In genomic region chr19:38792250-38793111, GRCh38 we compare ENCODE assay signal across 9 cellular contexts. TPM values are rescaled to one million over a fixed set of nuclear protein-coding genes. Genes with fewer than 3 reads are reported as not detected.
DNase-seq lines count a peak whose midpoint lies in the region; ATAC-seq and TF ChIP-seq lines count a peak whose summit lies in the region.
"Had no signal": no experiment of that assay in that cellular context is flagged by ENCODE, and none has a peak within 500 bp of the region (broad histone marks: within the 10 kb centered on the region; RNA-seq: fewer than 3 reads in every experiment).

No MANE protein-coding gene starts in this region.

- no peaks in the 10 kb centered on the region for H3K36me3 ChIP-seq in iPS-15b (ENCODE audit: control insufficient read depth, insufficient read depth, low read length)

- no peak overlapping the region for H2BK20ac ChIP-seq in H9 (ENCODE audit: low read depth, low read length, poor library complexity, severe bottlenecking)

- TF ChIP-seq CTCF in H9 (conservative IDR thresholded peaks at IDR 0.05): peak; percentile 39; the same call in 2 of the 3 replicates

- H3K36me3 Mint-ChIP-seq in H9 (ENCODE audit: insufficient read depth in 1 of 3, low read depth in 3 of 3): no peaks in the 10 kb centered on the region

- H3K79me1 ChIP-seq in H9 (ENCODE audit: insufficient read depth, low read depth, low read length, poor library complexity, severe bottlenecking): no peaks in the 10 kb centered on the region

- DNase-seq in H9 (peak; percentile 77), NCI-H1930 (lab: John Stamatoyannopoulos, UW) (no peak)
- peak; percentile 43 for DNase-seq in activated naive CD4-positive, alpha-beta T cell treated with anti-CD3 and anti-CD28 coated beads, Interleukin-2, amount 50 U/mL, for 16 hours
- peak; percentile 26 to 37 for DNase-seq in stimulated activated CD8-positive, alpha-beta memory T cell treated with anti-CD3 and anti-CD28 coated beads, Interleukin-2, amount 100 ng/mL, for 48 hours (ENCODE audit: low read depth in 2 of 2)

- H2AFZ ChIP-seq in H9 (ENCODE audit: low read length): no peak overlapping the region

- H2BK12ac ChIP-seq in H9 (ENCODE audit: insufficient read length, low read depth, low read length): no peak overlapping the region

- no peak overlapping the region for H3K27ac Mint-ChIP-seq in H9

- no peak overlapping the region for H3T11ph ChIP-seq in H9 (ENCODE audit: low read length)

- H3K27ac ChIP-seq in H9 (ENCODE audit: insufficient read length, low read depth, low read length): no peak overlapping the region
- H3K27ac ChIP-seq: KMS-11 had no signal

- peaks cover 0 to 5% of the 10 kb centered on the region in 2 experiments; a peak in 3 of 5 replicates for H3K9me3 Mint-ChIP-seq in H9

- no peak overlapping the region for H3K56ac ChIP-seq in H9 (ENCODE audit: insufficient read length, low read depth, low read length)

- no peaks in the 10 kb centered on the region for H3K27me3 ChIP-seq in H9 (ENCODE audit: insufficient read depth, low read length)
- H3K27me3 ChIP-seq in iPS-15b (ENCODE audit: control insufficient read depth, insufficient read depth, low read length): no peaks in the 10 kb centered on the region

- H3K9ac ChIP-seq in H9 (ENCODE audit: extremely low read depth, insufficient read length, low read length) (no peak overlapping the region), iPS-15b (ENCODE audit: low read depth, low read length) (no peak overlapping the region)
- H3K9ac ChIP-seq: KMS-11 had no signal

- no peaks in the 10 kb centered on the region for H3K79me2 ChIP-seq in H9 (ENCODE audit: insufficient read depth, low read length)

- H2BK120ac ChIP-seq in H9 (ENCODE audit: low read depth, low read length, poor library complexity, severe bottlenecking): no peak overlapping the region

- H4K5ac ChIP-seq in H9 (ENCODE audit: insufficient read length, low read depth, low read length): no peak overlapping the region

- no peaks in the 10 kb centered on the region for H3K9me3 ChIP-seq in H9 (ENCODE audit: control insufficient read depth, low read depth, low read length)
- no peaks in the 10 kb centered on the region for H3K9me3 ChIP-seq in iPS-15b (ENCODE audit: control insufficient read depth, insufficient read depth, low read length)

- no peak overlapping the region for H3K14ac ChIP-seq in H9 (ENCODE audit: insufficient read depth, low read length)

- H3K4me2 ChIP-seq in H9 (ENCODE audit: insufficient read depth, insufficient read length, low read length): no peak overlapping the region
- H3K4me2 ChIP-seq: KMS-11 had no signal

- peak overlapping the region; percentile 53 for H3K4me3 ChIP-seq in iPS-15b (ENCODE audit: low read depth, low read length)

- H2AK5ac ChIP-seq in H9 (ENCODE audit: insufficient read length, low read length): no peak overlapping the region

- H2BK15ac ChIP-seq in H9 (ENCODE audit: low read depth, low read length): no peak overlapping the region

- no peak overlapping the region for H4K8ac ChIP-seq in H9 (replicated peaks; ENCODE audit: insufficient read length, low read depth, low read length)

- no CpG with 5 or more reads among the region's 71 CpGs for WGBS in H9 (ENCODE audit: extremely low coverage, insufficient read length, low lambda C conversion rate)

- H3K4ac ChIP-seq in H9 (ENCODE audit: low read depth, low read length): no peak overlapping the region

- H3K4me1 Mint-ChIP-seq in H9: peaks cover 9 to 11% of the 10 kb centered on the region in 2 experiments

- ATAC-seq in GM21825 (IDR thresholded peaks at IDR 0.05; ENCODE audit: unreplicated experiment): no peak
- no peak for ATAC-seq in GM21619 (IDR thresholded peaks at IDR 0.05; ENCODE audit: unreplicated experiment)
- ATAC-seq in HG02938 (IDR thresholded peaks at IDR 0.05; ENCODE audit: unreplicated experiment): no peak

- H3K18ac ChIP-seq in H9 (ENCODE audit: insufficient read length, low read depth, low read length): no peak overlapping the region

- H3K4me3 Mint-ChIP-seq in H9: peak overlapping the region in 1 of 2 experiments; percentile 10; a peak in 2 of 5 replicates

- H2BK5ac ChIP-seq in H9 (ENCODE audit: insufficient read length, low read length): no peak overlapping the region

- H3K4me1 ChIP-seq in H9 (ENCODE audit: insufficient read depth, low read length) (0 out of 2 replicates have a peak, but pooled peaks cover 3% of the 10 kb centered on the region), iPS-15b (ENCODE audit: control insufficient read depth, insufficient read depth, low read length) (peaks cover 3% of the 10 kb centered on the region)

- peaks cover 2% of the 10 kb centered on the region; the same call in 1 of the 2 replicates for H3K27me3 Mint-ChIP-seq in H9 (ENCODE audit: low read depth)

- no peaks in the 10 kb centered on the region for H4K20me1 ChIP-seq in H9 (ENCODE audit: control insufficient read depth, insufficient read depth, insufficient read length)

- H3K23me2 ChIP-seq in H9 (ENCODE audit: insufficient read length, low read depth, low read length, poor library complexity, severe bottlenecking): no peaks in the 10 kb centered on the region

- no peak overlapping the region for H3K23ac ChIP-seq in H9 (ENCODE audit: insufficient read length, low read depth, low read length)

- no peak overlapping the region for H4K91ac ChIP-seq in H9 (ENCODE audit: insufficient read length, low read depth, low read length)

RNA-seq across cellular contexts. Expression of gene LGALS7B, which starts 3.5 kb away (rescaled TPM):
- total RNA-seq in H9 (2021): 0.90 and 1.4 TPM in 2 replicates

RNA-seq across cellular contexts. Expression of gene LGALS7, which starts 19.2 kb away (rescaled TPM):
- total RNA-seq in H9 (2021): 0.92 TPM in 1 of 2 replicates, not detected in the other

RNA-seq across cellular contexts. Expression of gene LGALS4, which starts 20.3 kb away (rescaled TPM):
- 0.37 and 0.68 TPM in 2 replicates for total RNA-seq in H9 (2021)

RNA-seq across cellular contexts. Expression of gene ECH1, which starts 39.1 kb away (rescaled TPM):
- 141 and 145 TPM in 2 replicates for total RNA-seq in H9 (2021)

RNA-seq across cellular contexts. Expression of gene CAPN12, which starts 48.2 kb away (rescaled TPM):
- total RNA-seq in H9 (2021): 10.3 and 10.5 TPM in 2 replicates

Comparison
In these comparisons a context has a peak if more than half of its experiments do, and no peak if none do; other contexts are left out.
1. DNase-seq: peak in H9 (single experiment), activated naive CD4-positive, alpha-beta T cell treated with anti-CD3 and anti-CD28 coated beads, Interleukin-2, amount 50 U/mL, for 16 hours (single experiment) and stimulated activated CD8-positive, alpha-beta memory T cell treated with anti-CD3 and anti-CD28 coated beads, Interleukin-2, amount 100 ng/mL, for 48 hours (2 of 2); none in NCI-H1930 (0 of 2).